In the genomic region with DNA sequence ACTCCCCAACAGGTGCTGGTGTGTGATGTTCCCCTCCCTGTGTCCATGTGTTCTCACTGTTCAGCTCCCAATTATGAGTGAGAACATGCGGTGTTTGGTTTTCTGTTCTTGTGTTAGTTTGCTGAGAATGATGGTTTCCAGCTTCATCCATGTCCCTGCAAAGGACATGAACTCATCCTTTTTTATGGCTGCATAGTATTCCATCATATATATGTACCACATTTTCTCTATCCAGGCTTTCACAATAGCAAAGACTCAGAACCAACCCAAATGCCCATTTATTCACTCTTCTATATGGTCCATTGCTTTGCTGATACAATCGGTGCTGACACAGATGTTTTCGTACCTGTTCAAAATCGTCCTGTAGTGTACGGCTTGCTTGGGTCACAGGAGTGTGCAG, we compare ENCODE assay signal across 3 cellular contexts.
TF ChIP-seq lines count a peak whose summit lies in the region.

No MANE protein-coding gene starts in this region.

TF ChIP-seq in HEK293, 187 proteins besides CTCF, POLR2A, EP300 and RAD21:
- peak; percentile 81 for TF ChIP-seq ZNF146 (tag by site-specific recombination; IDR thresholded peaks at IDR 0.05)
- TF ChIP-seq, protein P1, sequence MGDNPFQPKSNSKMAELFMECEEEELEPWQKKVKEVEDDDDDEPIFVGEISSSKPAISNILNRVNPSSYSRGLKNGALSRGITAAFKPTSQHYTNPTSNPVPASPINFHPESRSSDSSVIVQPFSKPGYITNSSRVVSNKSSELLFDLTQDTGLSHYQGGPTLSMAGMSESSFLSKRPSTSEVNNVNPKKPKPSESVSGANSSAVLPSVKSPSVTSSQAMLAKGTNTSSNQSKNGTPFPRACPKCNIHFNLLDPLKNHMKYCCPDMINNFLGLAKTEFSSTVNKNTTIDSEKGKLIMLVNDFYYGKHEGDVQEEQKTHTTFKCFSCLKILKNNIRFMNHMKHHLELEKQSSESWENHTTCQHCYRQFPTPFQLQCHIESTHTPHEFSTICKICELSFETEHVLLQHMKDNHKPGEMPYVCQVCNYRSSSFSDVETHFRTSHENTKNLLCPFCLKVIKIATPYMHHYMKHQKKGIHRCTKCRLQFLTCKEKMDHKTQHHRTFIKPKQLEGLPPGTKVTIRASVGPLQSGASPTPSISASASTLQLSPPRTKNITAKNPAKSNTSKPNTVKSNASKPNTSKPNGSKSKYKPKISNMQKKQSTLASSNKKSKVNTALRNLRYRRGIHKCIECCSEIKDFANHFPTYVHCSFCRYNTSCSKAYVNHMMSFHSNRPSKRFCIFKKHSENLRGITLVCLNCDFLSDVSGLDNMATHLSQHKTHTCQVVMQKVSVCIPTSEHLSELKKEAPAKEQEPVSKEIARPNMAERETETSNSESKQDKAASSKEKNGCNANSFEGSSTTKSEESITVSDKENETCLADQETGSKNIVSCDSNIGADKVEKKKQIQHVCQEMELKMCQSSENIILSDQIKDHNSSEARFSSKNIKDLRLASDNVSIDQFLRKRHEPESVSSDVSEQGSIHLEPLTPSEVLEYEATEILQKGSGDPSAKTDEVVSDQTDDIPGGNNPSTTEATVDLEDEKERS (tag by site-specific recombination; IDR thresholded peaks at IDR 0.05) = 0 out of 2 replicates have a peak, but pooled peaks have one; percentile 19
TF ChIP-seq in HEK293: peak in this region for 2; not testable (repeated sequence) for 185.

TF ChIP-seq in K562, 482 proteins besides CTCF, POLR2A, EP300 and RAD21:
- peak; percentile 73 for TF ChIP-seq ZNF146 (CRISPR knock-in tag; IDR thresholded peaks at IDR 0.05; ENCODE audit: unreplicated experiment)
- TF ChIP-seq RBM25 (IDR thresholded peaks at IDR 0.05; ENCODE audit: low read depth, low read length, severe bottlenecking) = peak; percentile 26

TF ChIP-seq in H1, 55 proteins besides CTCF, POLR2A, EP300 and RAD21:
- TF ChIP-seq KDM1A (IDR thresholded peaks at IDR 0.05; ENCODE audit: borderline replicate concordance, low read length) = peak; percentile 29; the same call in 1 of the 2 replicates
